ENCODE assay signal across 9 cellular contexts in the genomic region with DNA sequence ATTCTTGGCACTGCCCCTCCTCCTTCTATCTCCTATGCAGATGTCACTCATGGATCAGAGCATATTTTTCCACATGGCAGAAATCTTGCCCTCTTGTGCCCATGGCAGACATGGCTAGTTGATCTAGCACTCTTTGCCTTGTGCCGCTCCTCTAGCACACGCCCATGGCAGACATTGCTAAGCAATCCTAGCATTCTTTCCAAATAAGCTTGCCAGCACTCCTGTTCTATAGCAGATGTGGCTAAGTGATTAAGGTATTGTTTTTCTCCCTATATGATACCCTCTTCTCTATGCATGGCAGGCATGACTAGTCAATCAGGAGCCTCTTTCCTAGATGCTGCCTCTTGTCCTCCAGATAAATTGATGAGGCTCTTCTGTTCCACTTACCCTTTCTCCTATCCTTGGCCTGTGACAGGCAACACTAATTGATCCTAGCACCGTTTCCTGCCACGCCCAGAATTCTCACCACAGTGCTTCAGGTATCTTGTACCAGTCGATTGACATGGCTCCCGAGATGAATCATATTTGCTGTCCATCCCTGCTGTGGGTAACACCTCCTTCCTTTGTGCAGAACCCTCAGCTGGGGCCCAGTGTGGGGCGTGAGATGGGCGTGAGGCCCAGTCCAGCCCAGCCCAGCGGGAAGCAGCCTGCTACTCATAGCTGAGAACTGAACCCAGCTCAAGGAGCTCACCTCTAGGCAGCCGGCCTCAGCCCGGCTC. TPM values are rescaled to one million over a fixed set of nuclear protein-coding genes. Genes with fewer than 3 reads are reported as not detected.
A peak's percentile ranks its signal among the peaks of the same experiment; 100 is the strongest.
DNase-seq lines count a peak whose midpoint lies in the region; ATAC-seq and TF ChIP-seq lines count a peak whose summit lies in the region.
"Had no signal": no experiment of that assay in that cellular context is flagged by ENCODE, and none has a peak within 500 bp of the region (broad histone marks: within the 10 kb centered on the region; RNA-seq: fewer than 3 reads in every experiment).

No MANE protein-coding gene starts in this region.

- WGBS in mesenchymal stem cell, result 91% methylated on average over 11 of the region's 11 CpGs
- WGBS in endodermal cell (ENCODE audit: insufficient coverage in 1 of 2, insufficient read length in 1 of 2), 2 experiments, result 93 to 95% methylated on average over 11 of the region's 11 CpGs
- no CpG with 5 or more reads among the region's 11 CpGs for WGBS in H9 (ENCODE audit: extremely low coverage, insufficient read length, low lambda C conversion rate)

- H2BK5ac ChIP-seq in mesenchymal stem cell (ENCODE audit: low read depth, low read length, poor library complexity, severe bottlenecking) (no peak overlapping the region), H9 (ENCODE audit: insufficient read length, low read length) (no peak overlapping the region)

- no peak overlapping the region for H2BK12ac ChIP-seq in mesenchymal stem cell (ENCODE audit: low read length in 2 of 2)
- no peak overlapping the region for H2BK12ac ChIP-seq in H9 (ENCODE audit: insufficient read length, low read depth, low read length)

- peaks cover 10% of the 10 kb centered on the region for H3K4me1 ChIP-seq in CD4-positive, CD25-positive, alpha-beta regulatory T cell (ENCODE audit: control insufficient read depth, insufficient read depth, low read length, poor library complexity, severe bottlenecking)
- H3K4me1 ChIP-seq in mesenchymal stem cell (ENCODE audit: control insufficient read depth, insufficient read depth, low read depth, low read length) (peaks cover 22% of the 10 kb centered on the region), endodermal cell (ENCODE audit: control insufficient read depth, insufficient read depth, low read length) (no peaks in the 10 kb centered on the region), H9 (ENCODE audit: insufficient read depth, low read length) (no peaks in the 10 kb centered on the region)

- H3K27ac Mint-ChIP-seq in CD4-positive, CD25-positive, alpha-beta regulatory T cell, result peak overlapping the region; percentile 2 to 78 (median 60)
- peak overlapping the region; percentile 70 for H3K27ac Mint-ChIP-seq in activated naive CD8-positive, alpha-beta T cell treated with anti-CD3 and anti-CD28 coated beads, Interleukin-2, amount 10 ng/mL, durations not matched to agents 7 days and 5 days
- no peak overlapping the region for H3K27ac Mint-ChIP-seq in endodermal cell
- peak overlapping the region in 1 of 3 experiments; percentile 48; a peak in 1 of 7 replicates for H3K27ac Mint-ChIP-seq in H9

- H4K91ac ChIP-seq in mesenchymal stem cell (ENCODE audit: low read length) (no peak overlapping the region), H9 (ENCODE audit: insufficient read length, low read depth, low read length) (no peak overlapping the region)

- no peaks in the 10 kb centered on the region for H3K27me3 ChIP-seq in CD4-positive, CD25-positive, alpha-beta regulatory T cell (ENCODE audit: control insufficient read depth, insufficient read depth, low read length)
- H3K27me3 ChIP-seq in MG63, result no peaks in the 10 kb centered on the region
- no peaks in the 10 kb centered on the region for H3K27me3 ChIP-seq in mesenchymal stem cell (ENCODE audit: control insufficient read depth in 1 of 2, insufficient read depth in 1 of 2, low read length in 2 of 2)
- H3K27me3 ChIP-seq in endodermal cell (ENCODE audit: control insufficient read depth, insufficient read depth, low read length, poor library complexity, severe bottlenecking), result no peaks in the 10 kb centered on the region
- no peaks in the 10 kb centered on the region for H3K27me3 ChIP-seq in H9 (ENCODE audit: insufficient read depth, low read length)

- H3K4ac ChIP-seq in mesenchymal stem cell (ENCODE audit: low read depth in 1 of 2, low read length in 2 of 2) (no peak overlapping the region), H9 (ENCODE audit: low read depth, low read length) (no peak overlapping the region)

- H3T11ph ChIP-seq in H9 (ENCODE audit: low read length), result no peak overlapping the region

- TF ChIP-seq CTCF in endodermal cell (conservative IDR thresholded peaks at IDR 0.05) (no peak), H9 (conservative IDR thresholded peaks at IDR 0.05) (no peak)

- H2AFZ ChIP-seq in mesenchymal stem cell (ENCODE audit: low read depth, low read length) (no peak overlapping the region), H9 (ENCODE audit: low read length) (no peak overlapping the region)

- no peak overlapping the region for H3K56ac ChIP-seq in H9 (ENCODE audit: insufficient read length, low read depth, low read length)

- H2BK15ac ChIP-seq in mesenchymal stem cell (ENCODE audit: low read depth, poor library complexity, severe bottlenecking), result no peak overlapping the region
- H2BK15ac ChIP-seq in H9 (ENCODE audit: low read depth, low read length), result no peak overlapping the region

- no peaks in the 10 kb centered on the region for H3K79me2 ChIP-seq in H9 (ENCODE audit: insufficient read depth, low read length)

- H3K4me3 Mint-ChIP-seq in CD4-positive, CD25-positive, alpha-beta regulatory T cell, result no peak overlapping the region
- peak overlapping the region; percentile 26 for H3K4me3 Mint-ChIP-seq in activated naive CD8-positive, alpha-beta T cell treated with anti-CD3 and anti-CD28 coated beads, Interleukin-2, amount 10 ng/mL, durations not matched to agents 7 days and 5 days
- H3K4me3 Mint-ChIP-seq in endodermal cell, result no peak overlapping the region
- H3K4me3 Mint-ChIP-seq in H9, result no peak overlapping the region

- H3K27me3 Mint-ChIP-seq in CD4-positive, CD25-positive, alpha-beta regulatory T cell, result no peaks in the 10 kb centered on the region
- H3K27me3 Mint-ChIP-seq in activated naive CD8-positive, alpha-beta T cell treated with anti-CD3 and anti-CD28 coated beads, Interleukin-2, amount 10 ng/mL, durations not matched to agents 7 days and 5 days, result no peaks in the 10 kb centered on the region
- no peaks in the 10 kb centered on the region for H3K27me3 Mint-ChIP-seq in endodermal cell (ENCODE audit: insufficient read depth)
- H3K27me3 Mint-ChIP-seq in H9 (ENCODE audit: low read depth), result no peaks in the 10 kb centered on the region; the same call in 1 of the 2 replicates

- H3K79me1 ChIP-seq in mesenchymal stem cell (replicated peaks; ENCODE audit: low read length, poor library complexity, severe bottlenecking), result peaks cover 17% of the 10 kb centered on the region
- H3K79me1 ChIP-seq in H9 (ENCODE audit: insufficient read depth, low read depth, low read length, poor library complexity, severe bottlenecking), result no peaks in the 10 kb centered on the region

- H4K8ac ChIP-seq in mesenchymal stem cell (ENCODE audit: low read length) (no peak overlapping the region), H9 (replicated peaks; ENCODE audit: insufficient read length, low read depth, low read length) (no peak overlapping the region)

- H3K9ac ChIP-seq in mesenchymal stem cell (ENCODE audit: low read length) (peak overlapping the region; percentile 51), endodermal cell (ENCODE audit: extremely low read depth, low read length, poor library complexity, severe bottlenecking) (no peak overlapping the region), H9 (ENCODE audit: extremely low read depth, insufficient read length, low read length) (no peak overlapping the region)

- peaks cover 43% of the 10 kb centered on the region for H3K36me3 ChIP-seq in CD4-positive, CD25-positive, alpha-beta regulatory T cell (ENCODE audit: control insufficient read depth, insufficient read depth, low read length)
- H3K36me3 ChIP-seq in MG63, result peaks cover 64% of the 10 kb centered on the region
- H3K36me3 ChIP-seq in mesenchymal stem cell (ENCODE audit: control insufficient read depth in 1 of 2, insufficient read depth in 2 of 2, low read depth in 1 of 2, low read length in 2 of 2), result peaks cover 69 to 76% of the 10 kb centered on the region in 2 experiments
- peaks cover 53% of the 10 kb centered on the region for H3K36me3 ChIP-seq in endodermal cell (ENCODE audit: control insufficient read depth, insufficient read depth, low read length)

- H3K14ac ChIP-seq in mesenchymal stem cell (ENCODE audit: low read length in 2 of 2) (no peak overlapping the region), H9 (ENCODE audit: insufficient read depth, low read length) (no peak overlapping the region)

- peak; percentile 54 to 67 for ATAC-seq in CD4-positive, CD25-positive, alpha-beta regulatory T cell (ENCODE audit: low read depth in 2 of 2)
- peak; percentile 62 for ATAC-seq in activated naive CD8-positive, alpha-beta T cell treated with anti-CD3 and anti-CD28 coated beads, Interleukin-2, amount 10 ng/mL, durations not matched to agents 7 days and 5 days (ENCODE audit: low read depth)
- ATAC-seq in GM19328 (IDR thresholded peaks at IDR 0.05; ENCODE audit: unreplicated experiment), result no peak

- H2AK5ac ChIP-seq in mesenchymal stem cell (ENCODE audit: low read length, severe bottlenecking) (no peak overlapping the region), H9 (ENCODE audit: insufficient read length, low read length) (no peak overlapping the region)

- H3K27ac ChIP-seq in CD4-positive, CD25-positive, alpha-beta regulatory T cell (ENCODE audit: insufficient read depth, low read length, poor library complexity, severe bottlenecking), result no peak overlapping the region
- H3K27ac ChIP-seq in mesenchymal stem cell (ENCODE audit: low read length, poor library complexity, severe bottlenecking) (peak overlapping the region; percentile 73), endodermal cell (ENCODE audit: low read depth, low read length) (no peak overlapping the region), H9 (ENCODE audit: insufficient read length, low read depth, low read length) (no peak overlapping the region)
- H3K27ac ChIP-seq: VCaP had no signal

- no peak overlapping the region for H3K4me2 ChIP-seq in mesenchymal stem cell (ENCODE audit: low read length, poor library complexity, severe bottlenecking)
- H3K4me2 ChIP-seq in H9 (ENCODE audit: insufficient read depth, insufficient read length, low read length), result no peak overlapping the region

- H3K18ac ChIP-seq in mesenchymal stem cell (ENCODE audit: low read depth in 1 of 2, low read length in 2 of 2), result no peak overlapping the region
- no peak overlapping the region for H3K18ac ChIP-seq in H9 (ENCODE audit: insufficient read length, low read depth, low read length)

- no peaks in the 10 kb centered on the region for H3K23me2 ChIP-seq in H9 (ENCODE audit: insufficient read length, low read depth, low read length, poor library complexity, severe bottlenecking)

- H3K4me3 ChIP-seq in CD4-positive, CD25-positive, alpha-beta regulatory T cell (ENCODE audit: low read depth, low read length), result peak overlapping the region; percentile 38
- H3K4me3 ChIP-seq in MG63 (no peak overlapping the region), mesenchymal stem cell (ENCODE audit: insufficient read depth in 1 of 2, low read depth in 1 of 2, low read length in 2 of 2) (no peak overlapping the region), endodermal cell (ENCODE audit: low read length) (no peak overlapping the region)

- H2BK120ac ChIP-seq in mesenchymal stem cell (ENCODE audit: low read depth, low read length) (no peak overlapping the region), H9 (ENCODE audit: low read depth, low read length, poor library complexity, severe bottlenecking) (no peak overlapping the region)

- peaks cover 9 to 25% (median 15%) of the 10 kb centered on the region in 4 donors for H3K4me1 Mint-ChIP-seq in CD4-positive, CD25-positive, alpha-beta regulatory T cell
- H3K4me1 Mint-ChIP-seq in activated naive CD8-positive, alpha-beta T cell treated with anti-CD3 and anti-CD28 coated beads, Interleukin-2, amount 10 ng/mL, durations not matched to agents 7 days and 5 days, result peaks cover 19% of the 10 kb centered on the region
- H3K4me1 Mint-ChIP-seq in endodermal cell (no peaks in the 10 kb centered on the region), H9 (no peaks in the 10 kb centered on the region)

- no peak overlapping the region for H2BK20ac ChIP-seq in H9 (ENCODE audit: low read depth, low read length, poor library complexity, severe bottlenecking)

- no peaks in the 10 kb centered on the region for H3K9me3 Mint-ChIP-seq in CD4-positive, CD25-positive, alpha-beta regulatory T cell
- no peaks in the 10 kb centered on the region for H3K9me3 Mint-ChIP-seq in activated naive CD8-positive, alpha-beta T cell treated with anti-CD3 and anti-CD28 coated beads, Interleukin-2, amount 10 ng/mL, durations not matched to agents 7 days and 5 days
- H3K9me3 Mint-ChIP-seq in endodermal cell, result no peaks in the 10 kb centered on the region
- H3K9me3 Mint-ChIP-seq in H9, result no peaks in the 10 kb centered on the region

- peaks cover 28% of the 10 kb centered on the region for H3K36me3 Mint-ChIP-seq in CD4-positive, CD25-positive, alpha-beta regulatory T cell
- H3K36me3 Mint-ChIP-seq in activated naive CD8-positive, alpha-beta T cell treated with anti-CD3 and anti-CD28 coated beads, Interleukin-2, amount 10 ng/mL, durations not matched to agents 7 days and 5 days, result peaks cover 30% of the 10 kb centered on the region
- H3K36me3 Mint-ChIP-seq in endodermal cell (ENCODE audit: low read depth), result peaks cover 37% of the 10 kb centered on the region
- peaks cover 15 to 42% (median 42%) of the 10 kb centered on the region in 3 experiments for H3K36me3 Mint-ChIP-seq in H9 (ENCODE audit: insufficient read depth in 1 of 3, low read depth in 3 of 3)

- no peak overlapping the region for H4K5ac ChIP-seq in H9 (ENCODE audit: insufficient read length, low read depth, low read length)

- H3K23ac ChIP-seq in mesenchymal stem cell (ENCODE audit: low read length in 2 of 2) (peak overlapping the region in 1 of 2 experiments; percentile 9), H9 (ENCODE audit: insufficient read length, low read depth, low read length) (no peak overlapping the region)

- H4K20me1 ChIP-seq in H9 (ENCODE audit: control insufficient read depth, insufficient read depth, insufficient read length), result no peaks in the 10 kb centered on the region

- H3K9me3 ChIP-seq in CD4-positive, CD25-positive, alpha-beta regulatory T cell (ENCODE audit: control insufficient read depth in 2 of 2, low read length in 2 of 2), result no peaks in the 10 kb centered on the region
- H3K9me3 ChIP-seq in MG63, result no peaks in the 10 kb centered on the region
- no peaks in the 10 kb centered on the region for H3K9me3 ChIP-seq in mesenchymal stem cell (ENCODE audit: control insufficient read depth, low read length)
- H3K9me3 ChIP-seq in endodermal cell (ENCODE audit: control insufficient read depth, low read length), result no peaks in the 10 kb centered on the region
- H3K9me3 ChIP-seq in H9 (ENCODE audit: control insufficient read depth, low read depth, low read length), result no peaks in the 10 kb centered on the region

- DNase-seq in CD4-positive, CD25-positive, alpha-beta regulatory T cell, result peak in 1 of 3 donors; percentile 64
- DNase-seq in MG63, result peak; percentile 93
- DNase-seq in activated naive CD8-positive, alpha-beta T cell treated with anti-CD3 and anti-CD28 coated beads, Interleukin-2, amount 10 ng/mL, durations not matched to agents 7 days and 5 days, result no peak
- DNase-seq in mesenchymal stem cell, result no peak
- DNase-seq in endodermal cell, result no peak
- DNase-seq in H9, result no peak
- DNase-seq in SIG-M5 treated with dmso at 0.1 percent for 504 hours (lab: John Stamatoyannopoulos, UW; ENCODE audit: unreplicated experiment), result no peak

- POLR2A ChIA-PET in activated naive CD8-positive, alpha-beta T cell treated with anti-CD3 and anti-CD28 coated beads, Interleukin-2, amount 10 ng/mL, durations not matched to agents 7 days and 5 days (lab: Charles Lee), result interaction anchor here (1.3 kb wide), 1 partner anchor 12 kb away, joined by 3 read pairs; no protein-coding TSS in a partner anchor

RNA-seq across cellular contexts. Expression of a gene that starts 26.9 kb away (rescaled TPM):
- total RNA-seq in CD4-positive, CD25-positive, alpha-beta regulatory T cell, result 10.2 TPM
- 10 to 100 TPM; 24.8 to 30.3 (median 27.5) TPM for polyA plus RNA-seq in CD4-positive, CD25-positive, alpha-beta regulatory T cell
- 112 and 120 TPM in 2 replicates for total RNA-seq in MG63 (2014; rRNA removed; shearing (Covaris generic); ENCODE audit: low replicate concordance)
- total RNA-seq in activated naive CD8-positive, alpha-beta T cell treated with anti-CD3 and anti-CD28 coated beads, Interleukin-2, amount 10 ng/mL, durations not matched to agents 7 days and 5 days, result 10 to 100 TPM in 1 of 2 experiments, 1 to 10 TPM in 1; 8.6 to 11.8 TPM
- 28.5 TPM for polyA plus RNA-seq in mesenchymal stem cell (2013, experiment 1 of 2)
- 29.7 TPM for polyA plus RNA-seq in mesenchymal stem cell (2013, experiment 2 of 2)
- 10 to 100 TPM; 19.7 to 34.5 TPM for total RNA-seq in endodermal cell
- polyA plus RNA-seq in endodermal cell (2013, experiment 1 of 2), result 33.2 TPM
- 32.3 TPM for polyA plus RNA-seq in endodermal cell (2013, experiment 2 of 2)
- 32.1 and 32.3 TPM in 2 replicates for total RNA-seq in H9 (2021)

RNA-seq across cellular contexts. Expression of a gene that starts 39.1 kb away (rescaled TPM):
- total RNA-seq in CD4-positive, CD25-positive, alpha-beta regulatory T cell, result 0.49 TPM
- polyA plus RNA-seq in CD4-positive, CD25-positive, alpha-beta regulatory T cell, result 1 to 10 TPM in 1 of 4 donors, under 1 TPM in 2, not detected in 1; 0.40 to 1.1 (median 0.67) TPM
- total RNA-seq in MG63 (2014; rRNA removed; shearing (Covaris generic); ENCODE audit: low replicate concordance), result 0.30 TPM in 1 of 2 replicates, not detected in the other
- total RNA-seq in activated naive CD8-positive, alpha-beta T cell treated with anti-CD3 and anti-CD28 coated beads, Interleukin-2, amount 10 ng/mL, durations not matched to agents 7 days and 5 days, result 1 to 10 TPM; 1.9 to 2.2 TPM
- polyA plus RNA-seq in mesenchymal stem cell (2013, experiment 1 of 2), result not detected
- not detected for polyA plus RNA-seq in mesenchymal stem cell (2013, experiment 2 of 2)
- total RNA-seq in endodermal cell, result under 1 TPM in 1 of 2 donors, not detected in 1; 0.24 TPM
- not detected for polyA plus RNA-seq in endodermal cell (2013, experiment 1 of 2)
- polyA plus RNA-seq in endodermal cell (2013, experiment 2 of 2), result not detected
- 0.20 TPM in 1 of 2 replicates, not detected in the other for total RNA-seq in H9 (2021)
